Comparison of ENCODE assay signal across 8 cellular contexts in genomic region chrY:2935606-2936521, GRCh38.
DNase-seq lines count a peak whose midpoint lies in the region; ATAC-seq and TF ChIP-seq lines count a peak whose summit lies in the region.

No MANE protein-coding gene starts in this region.

- TF ChIP-seq CTCF in foreskin fibroblast (IDR thresholded peaks at IDR 0.05; ENCODE audit: low read depth, low read length), result peak; percentile 61

- peak overlapping the region; percentile 62 to 69 for H3K4me3 ChIP-seq in foreskin fibroblast (ENCODE audit: low read depth in 1 of 2, low read length in 2 of 2)

- DNase-seq in HS-27A (ENCODE audit: low read depth) (peak; percentile 71), foreskin fibroblast (peak; percentile 83 to 94), NCI-H146 (lab: John Stamatoyannopoulos, UW) (no peak), SW480 (ENCODE audit: low spot score) (no peak)
- DNase-seq in activated CD4-positive, alpha-beta T cell treated with anti-CD3 and anti-CD28 coated beads for 48 hours, result peak; percentile 91
- peak; percentile 80 for DNase-seq in stimulated activated CD4-positive, alpha-beta T cell treated with anti-CD3 and anti-CD28 coated beads, Interleukin-12 subunit alpha, Interleukin-12 subunit beta, amount 100 ng/mL, for 4 hours

- ATAC-seq in GM18498 (IDR thresholded peaks at IDR 0.05; ENCODE audit: unreplicated experiment) (peak; percentile 81), GM18511 (IDR thresholded peaks at IDR 0.05; ENCODE audit: unreplicated experiment) (no peak)

Comparison
In these comparisons a context has a peak if more than half of its experiments do, and no peak if none do; other contexts are left out.
1. DNase-seq: peak in HS-27A (single experiment), activated CD4-positive, alpha-beta T cell treated with anti-CD3 and anti-CD28 coated beads for 48 hours (single experiment), foreskin fibroblast (2 of 2) and stimulated activated CD4-positive, alpha-beta T cell treated with anti-CD3 and anti-CD28 coated beads, Interleukin-12 subunit alpha, Interleukin-12 subunit beta, amount 100 ng/mL, for 4 hours (single experiment); none in NCI-H146 (single experiment) and SW480 (single experiment).